In the genomic region with DNA sequence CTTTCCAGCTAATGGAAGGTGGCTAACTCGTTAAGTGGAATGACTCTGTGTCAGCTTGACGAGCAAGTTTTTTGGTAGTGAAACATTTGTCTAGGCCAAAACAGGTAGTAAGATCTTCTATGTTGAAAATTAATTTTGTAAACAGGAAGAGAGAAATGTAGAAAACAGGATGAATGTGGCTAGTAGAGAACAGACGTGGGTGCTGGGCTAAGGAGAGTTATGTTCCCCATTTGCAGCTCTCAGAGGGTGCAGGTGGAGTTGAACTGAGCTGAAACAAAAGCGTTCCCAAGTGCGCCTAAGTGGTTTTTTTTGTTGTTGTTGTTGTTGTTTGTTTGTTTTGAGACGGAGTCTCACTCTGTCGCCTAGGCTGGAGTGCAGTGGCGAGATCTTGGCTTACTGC, we compare ENCODE assay signal across 14 cellular contexts. TPM values are rescaled to one million over a fixed set of nuclear protein-coding genes. Genes with fewer than 3 reads are reported as not detected.
A peak's percentile ranks its signal among the peaks of the same experiment; 100 is the strongest.
DNase-seq lines count a peak whose midpoint lies in the region; ATAC-seq and FAIRE-seq lines count a peak whose summit lies in the region.
"Had no signal": no experiment of that assay in that cellular context is flagged by ENCODE, and none has a peak within 500 bp of the region (broad histone marks: within the 10 kb centered on the region; RNA-seq: fewer than 3 reads in every experiment).

No MANE protein-coding gene starts in this region.

- ATAC-seq in GM21381 (IDR thresholded peaks at IDR 0.05; ENCODE audit: unreplicated experiment), result peak; percentile 79
- peak; percentile 82 for ATAC-seq in HG03139 (IDR thresholded peaks at IDR 0.05; ENCODE audit: unreplicated experiment)
- ATAC-seq in esophagus mucosa, result peak; percentile 52
- ATAC-seq in HG02970 (IDR thresholded peaks at IDR 0.05; ENCODE audit: low FRiP score, unreplicated experiment), result no peak

- FAIRE-seq in GM18507 (lab: Jason Lieb, UNC) (peak; percentile 64), RCC 7860 (lab: Jason Lieb, UNC) (no peak)

- DNase-seq in GM18507 (ENCODE audit: extremely low spot score, insufficient read length, low read depth) (peak; percentile 7), RCC 7860 (ENCODE audit: low spot score) (no peak), AG08396 (ENCODE audit: low spot score) (no peak)
- DNase-seq in stimulated activated CD4-positive, alpha-beta T cell treated with anti-CD3 and anti-CD28 coated beads, Interleukin-4, amount 100 ng/mL, for 1 hour, result no peak
- DNase-seq: activated effector memory CD4-positive, alpha-beta T cell treated with Interleukin-2 at 50 U/mL for 16 hours; central memory CD4-positive, alpha-beta T cell; NCI-H1105; ovary; stimulated activated CD4-positive, alpha-beta T cell treated with anti-CD3 and anti-CD28 coated beads, Interleukin-4, amount 100 ng/mL, for 4 hours; testis had no signal

RNA-seq across cellular contexts. Expression of a gene that starts 59.5 kb away (rescaled TPM):
- 31.6 TPM for total RNA-seq in esophagus mucosa
